ENCODE assay signal across 15 cellular contexts in genomic region chr14:91038439-91038838, GRCh38. TPM values are rescaled to one million over a fixed set of nuclear protein-coding genes. Genes with fewer than 3 reads are reported as not detected.
DNase-seq lines count a peak whose midpoint lies in the region; ATAC-seq, FAIRE-seq and TF ChIP-seq lines count a peak whose summit lies in the region.
"Had no signal": no experiment of that assay in that cellular context is flagged by ENCODE, and none has a peak within 500 bp of the region (broad histone marks: within the 10 kb centered on the region; RNA-seq: fewer than 3 reads in every experiment).

No MANE protein-coding gene starts in this region.

- ATAC-seq in HG03520 (IDR thresholded peaks at IDR 0.05; ENCODE audit: unreplicated experiment): no peak
- no peak for ATAC-seq in effector memory CD8-positive, alpha-beta T cell (replicated peaks)
- no peak for ATAC-seq in GM18505 (IDR thresholded peaks at IDR 0.05; ENCODE audit: unreplicated experiment)

- peak overlapping the region; percentile 14 for H3K4me2 ChIP-seq in keratinocyte (ENCODE audit: control insufficient read depth, extremely low read depth, insufficient read depth, low read depth, low read length)

- H3K36me3 Mint-ChIP-seq in effector memory CD8-positive, alpha-beta T cell (ENCODE audit: insufficient read depth): peaks cover 5% of the 10 kb centered on the region

- dilution Hi-C loops in keratinocyte (cut with MboI; ENCODE audit: extremely low pct_ligation_motif_present, low sequenced_read_pairs): no loop called here

- H3K9me3 ChIP-seq in adipocyte (ENCODE audit: control insufficient read depth, low read length) (no peaks in the 10 kb centered on the region), keratinocyte (ENCODE audit: control insufficient read depth, low read depth, low read length) (no peaks in the 10 kb centered on the region)
- H3K9me3 ChIP-seq: pancreas had no signal

- H3K27me3 Mint-ChIP-seq in effector memory CD8-positive, alpha-beta T cell: no peaks in the 10 kb centered on the region

- H3K9me3 Mint-ChIP-seq in effector memory CD8-positive, alpha-beta T cell: no peaks in the 10 kb centered on the region

- no peaks in the 10 kb centered on the region for H3K79me2 ChIP-seq in keratinocyte (ENCODE audit: control insufficient read depth, insufficient read depth, low read length)

- H3K27me3 ChIP-seq in adipocyte (replicated peaks; ENCODE audit: control insufficient read depth, insufficient read depth, low read length): peaks cover 2% of the 10 kb centered on the region
- no peaks in the 10 kb centered on the region for H3K27me3 ChIP-seq in keratinocyte (ENCODE audit: control insufficient read depth, extremely low read depth, insufficient read depth, low read length)
- H3K27me3 ChIP-seq: pancreas had no signal

- no peak for TF ChIP-seq POLR2A in GM18505 (IDR thresholded peaks at IDR 0.05; ENCODE audit: borderline replicate concordance, extremely low read depth, insufficient read depth, insufficient read length)

- DNase-seq in stimulated activated CD4-positive, alpha-beta T cell treated with anti-CD3 and anti-CD28 coated beads, Interleukin-1b, Interleukin-23, amount 100 ng/mL, for 48 hours: peak; percentile 19
- DNase-seq in stimulated activated CD4-positive, alpha-beta T cell treated with anti-CD3 and anti-CD28 coated beads, Interleukin-2, amount 100 ng/mL, for 48 hours: no peak
- peak; percentile 15 for DNase-seq in adipocyte (ENCODE audit: low read depth)
- no peak for DNase-seq in keratinocyte (ENCODE audit: low read depth, low spot score)
- no peak for DNase-seq in effector memory CD8-positive, alpha-beta T cell
- DNase-seq in germinal center (ENCODE audit: low spot score): no peak
- DNase-seq: activated naive CD4-positive, alpha-beta T cell treated with Interleukin-2 at 50 U/mL for 16 hours; DMS153; NCI-H1048; NCI-H2227 treated with DMSO at 0.1 percent for 48 hours; pancreas; stimulated activated CD4-positive, alpha-beta T cell treated with anti-CD3 and anti-CD28 coated beads, Interleukin-12 subunit alpha, Interleukin-12 subunit beta, amount 100 ng/mL, for 4 hours had no signal

- peak; percentile 58 for FAIRE-seq in keratinocyte (lab: Jason Lieb, UNC)
- FAIRE-seq: GM19239, pancreas had no signal

- H3K4me3 Mint-ChIP-seq in effector memory CD8-positive, alpha-beta T cell: no peak overlapping the region

- no peak overlapping the region for H3K4me3 ChIP-seq in adipocyte (ENCODE audit: low read length)
- H3K4me3 ChIP-seq in keratinocyte (ENCODE audit: control insufficient read depth in 2 of 3, extremely low read depth in 1 of 3, insufficient read depth in 2 of 3, low read depth in 1 of 3, low read length in 3 of 3): no peak overlapping the region
- H3K4me3 ChIP-seq: pancreas had no signal

- H3K4me1 ChIP-seq in adipocyte (ENCODE audit: control insufficient read depth, insufficient read depth, low read length) (peaks cover 12% of the 10 kb centered on the region), keratinocyte (ENCODE audit: control insufficient read depth, extremely low read depth, insufficient read depth, low read length) (peaks cover 6% of the 10 kb centered on the region)

- H3K36me3 ChIP-seq in adipocyte (ENCODE audit: control insufficient read depth, insufficient read depth, low read length, severe bottlenecking) (no peaks in the 10 kb centered on the region), keratinocyte (ENCODE audit: control insufficient read depth in 2 of 2, extremely low read depth in 1 of 2, insufficient read depth in 2 of 2, low read length in 2 of 2) (no peaks in the 10 kb centered on the region)
- H3K36me3 ChIP-seq: pancreas had no signal

- no peak overlapping the region for H2AFZ ChIP-seq in keratinocyte (ENCODE audit: control insufficient read depth, low read length)

- no peak overlapping the region for H3K27ac ChIP-seq in keratinocyte (ENCODE audit: control insufficient read depth, insufficient read depth, low read length)
- H3K27ac ChIP-seq: pancreas had no signal

- H3K4me1 Mint-ChIP-seq in effector memory CD8-positive, alpha-beta T cell (ENCODE audit: low read depth in 2 of 2): peaks cover 44 to 58% of the 10 kb centered on the region in 2 donors

- H3K27ac Mint-ChIP-seq in effector memory CD8-positive, alpha-beta T cell: peak overlapping the region in 1 of 2 donors; percentile 6

- no peaks in the 10 kb centered on the region for H3K9me1 ChIP-seq in keratinocyte (ENCODE audit: control insufficient read depth, extremely low read depth, insufficient read depth, low read length)

- TF ChIP-seq CTCF in keratinocyte (optimal IDR thresholded peaks at IDR 0.05 in 1 of 3, IDR thresholded peaks at IDR 0.05 in 1 of 3, conservative IDR thresholded peaks at IDR 0.05 in 1 of 3; ENCODE audit: extremely low read depth in 1 of 3, insufficient read depth in 2 of 3, low read length in 3 of 3): no peak

- no peaks in the 10 kb centered on the region for H4K20me1 ChIP-seq in keratinocyte (ENCODE audit: control insufficient read depth, extremely low read depth, insufficient read depth, low read length)

- no peak overlapping the region for H3K9ac ChIP-seq in adipocyte (ENCODE audit: low read length)
- no peak overlapping the region for H3K9ac ChIP-seq in keratinocyte (ENCODE audit: control insufficient read depth, extremely low read depth, insufficient read depth, low read length)

RNA-seq across cellular contexts. Expression of gene RPS6KA5, which starts 22.0 kb away (rescaled TPM):
- polyA plus RNA-seq in keratinocyte: 1.4 to 2.9 TPM (median 2.6 TPM) in 3 replicates
- polyA plus RNA-seq in keratinocyte (2011; ENCODE audit: low read depth): 9.8 TPM
- 1.0 and 1.5 TPM in 2 replicates for polyA plus RNA-seq in keratinocyte (2011; cell fraction: cytosol; rRNA removed)
- 2.4 and 2.5 TPM in 2 replicates for polyA plus RNA-seq in keratinocyte (2011; cell fraction: nucleus; rRNA removed)
- 1.7 and 4.0 TPM in 2 replicates for polyA plus RNA-seq in keratinocyte (2012; ENCODE audit: low replicate concordance)
- 0.62 to 3.0 TPM (median 1.5 TPM) in 3 replicates for polyA minus RNA-seq in keratinocyte
- polyA minus RNA-seq in keratinocyte (2011; cell fraction: cytosol; rRNA and poly(A)+ RNA removed): 1.9 TPM
- polyA minus RNA-seq in keratinocyte (2011; cell fraction: nucleus; rRNA and poly(A)+ RNA removed): 2.0 and 6.7 TPM in 2 replicates

Comparison
In these comparisons a context has a peak if more than half of its experiments do, and no peak if none do; other contexts are left out.
1. DNase-seq: peak in stimulated activated CD4-positive, alpha-beta T cell treated with anti-CD3 and anti-CD28 coated beads, Interleukin-1b, Interleukin-23, amount 100 ng/mL, for 48 hours (single experiment) and adipocyte (single experiment); none in stimulated activated CD4-positive, alpha-beta T cell treated with anti-CD3 and anti-CD28 coated beads, Interleukin-2, amount 100 ng/mL, for 48 hours (0 of 2), keratinocyte (single experiment), effector memory CD8-positive, alpha-beta T cell (0 of 3) and germinal center (single experiment).